ENCODE assay signal across 8 cellular contexts in genomic region chr10:35218339-35218955, GRCh38.
DNase-seq lines count a peak whose midpoint lies in the region; ATAC-seq and TF ChIP-seq lines count a peak whose summit lies in the region.

No MANE protein-coding gene starts in this region.

- no peaks in the 10 kb centered on the region for H3K27me3 Mint-ChIP-seq in activated T-helper 2 cell treated with anti-CD3 and anti-CD28 coated beads, Interferon-gamma antibody, Interleukin-2, Interleukin-4, amounts not matched to agents 10 μg/mL and 5 μg/mL and 100 μg/mL, durations not matched to agents 14 hours and 24 hours and 36 hours (ENCODE audit: low read depth)

- H4K20me1 ChIP-seq in osteoblast (ENCODE audit: insufficient read depth, low read length), result no peaks in the 10 kb centered on the region

- POLR2A ChIA-PET in RWPE1 (lab: Yijun Ruan, JAX; ENCODE audit: low non-redundant PET), result no interaction called here

- intact Hi-C loops in activated T-helper 2 cell treated with anti-CD3 and anti-CD28 coated beads, Interferon-gamma antibody, Interleukin-2, Interleukin-4, amounts not matched to agents 10 μg/mL and 5 μg/mL and 100 μg/mL, durations not matched to agents 14 hours and 24 hours and 36 hours (cut with micrococcal nuclease), result loop anchor here (1.0 to 2.0 kb wide), 6 partner anchors 10 to 224 kb away; no protein-coding TSS in a partner anchor
- intact Hi-C loops in testis (cut with DNase I; ENCODE audit: low total_unique reads), result no loop called here

- H3K27me3 ChIP-seq in osteoblast (ENCODE audit: insufficient read depth, low read length) (no peaks in the 10 kb centered on the region), testis (no peaks in the 10 kb centered on the region)

- no peak for TF ChIP-seq POLR2A in testis (IDR thresholded peaks at IDR 0.05)

- H3K4me1 Mint-ChIP-seq in activated T-helper 2 cell treated with anti-CD3 and anti-CD28 coated beads, Interferon-gamma antibody, Interleukin-2, Interleukin-4, amounts not matched to agents 10 μg/mL and 5 μg/mL and 100 μg/mL, durations not matched to agents 14 hours and 24 hours and 36 hours (ENCODE audit: low read depth), result peaks cover 62% of the 10 kb centered on the region

- H3K4me3 Mint-ChIP-seq in activated T-helper 2 cell treated with anti-CD3 and anti-CD28 coated beads, Interferon-gamma antibody, Interleukin-2, Interleukin-4, amounts not matched to agents 10 μg/mL and 5 μg/mL and 100 μg/mL, durations not matched to agents 14 hours and 24 hours and 36 hours (ENCODE audit: low read depth), result peak overlapping the region; percentile 66

- ATAC-seq in GM21723 (IDR thresholded peaks at IDR 0.05; ENCODE audit: unreplicated experiment), result peak; percentile 73

- peaks cover 2% of the 10 kb centered on the region for H3K4me1 ChIP-seq in osteoblast (ENCODE audit: insufficient read depth, low read length)
- no peaks in the 10 kb centered on the region for H3K4me1 ChIP-seq in testis

- H3K36me3 Mint-ChIP-seq in activated T-helper 2 cell treated with anti-CD3 and anti-CD28 coated beads, Interferon-gamma antibody, Interleukin-2, Interleukin-4, amounts not matched to agents 10 μg/mL and 5 μg/mL and 100 μg/mL, durations not matched to agents 14 hours and 24 hours and 36 hours (ENCODE audit: low read depth), result peaks cover 11% of the 10 kb centered on the region

- no peak overlapping the region for H3K27ac ChIP-seq in RWPE1
- H3K27ac ChIP-seq in osteoblast (ENCODE audit: low read depth, low read length), result no peak overlapping the region
- H3K27ac ChIP-seq in testis, result no peak overlapping the region

- H2AFZ ChIP-seq in osteoblast (ENCODE audit: low read length), result peak overlapping the region; percentile 71

- no peaks in the 10 kb centered on the region for H3K9me3 ChIP-seq in osteoblast (ENCODE audit: low read depth, low read length)
- H3K9me3 ChIP-seq in testis, result no peaks in the 10 kb centered on the region

- H3K36me3 ChIP-seq in osteoblast (ENCODE audit: insufficient read depth, low read length) (no peaks in the 10 kb centered on the region), testis (ENCODE audit: low read depth, missing control alignments) (no peaks in the 10 kb centered on the region)

- 37 to 48% methylated on average over 7 of the region's 7 CpGs for WGBS in testis, 2 donors

- H3K4me3 ChIP-seq in LNCaP clone FGC (ENCODE audit: low read depth, low read length), result no peak overlapping the region
- peak overlapping the region in 1 of 2 donors; percentile 15 for H3K4me3 ChIP-seq in foreskin fibroblast (ENCODE audit: low read depth in 1 of 2, low read length in 2 of 2)
- H3K4me3 ChIP-seq in osteoblast (ENCODE audit: insufficient read depth, low read length), result peak overlapping the region; percentile 46
- no peak overlapping the region for H3K4me3 ChIP-seq in testis

- H3K9me3 Mint-ChIP-seq in activated T-helper 2 cell treated with anti-CD3 and anti-CD28 coated beads, Interferon-gamma antibody, Interleukin-2, Interleukin-4, amounts not matched to agents 10 μg/mL and 5 μg/mL and 100 μg/mL, durations not matched to agents 14 hours and 24 hours and 36 hours, result no peaks in the 10 kb centered on the region

- TF ChIP-seq CTCF in LNCaP clone FGC (IDR thresholded peaks at IDR 0.05; ENCODE audit: control insufficient read depth, extremely low read depth, insufficient read depth), result peak; percentile 88
- peak; percentile 81 for TF ChIP-seq CTCF in RWPE1 (conservative IDR thresholded peaks at IDR 0.05; ENCODE audit: low read depth)
- TF ChIP-seq CTCF in foreskin fibroblast (IDR thresholded peaks at IDR 0.05; ENCODE audit: low read depth, low read length), result peak; percentile 68
- peak; percentile 87 for TF ChIP-seq CTCF in osteoblast (IDR thresholded peaks at IDR 0.05; ENCODE audit: extremely low read depth, low read depth, low read length)
- TF ChIP-seq CTCF in testis (IDR thresholded peaks at IDR 0.05), result peak; percentile 61 to 83 (median 76)

- peak; percentile 44 for DNase-seq in DMS79 (lab: John Stamatoyannopoulos, UW)
- DNase-seq in LNCaP clone FGC (ENCODE audit: low read depth), result peak; percentile 69
- peak; percentile 51 for DNase-seq in RWPE1 (ENCODE audit: low spot score)
- peak; percentile 78 for DNase-seq in activated T-helper 2 cell treated with anti-CD3 and anti-CD28 coated beads, Interferon-gamma antibody, Interleukin-2, Interleukin-4, amounts not matched to agents 10 μg/mL and 5 μg/mL and 100 μg/mL, durations not matched to agents 14 hours and 24 hours and 36 hours (ENCODE audit: low spot score)
- DNase-seq in foreskin fibroblast, result peak; percentile 74 to 92
- DNase-seq in osteoblast (ENCODE audit: insufficient read length, low spot score, missing footprints), result peak; percentile 85
- peak; percentile 94 for DNase-seq in testis

- CTCF ChIA-PET in RWPE1 (lab: Yijun Ruan, JAX), result interaction anchor here (0.6 to 1.7 kb wide), 4 partner anchors 9 to 222 kb away, joined by 3 to 6 read pairs (median 4); partner anchors contain the start of gene CREM

- peak overlapping the region; percentile 74 for H3K4me2 ChIP-seq in osteoblast (ENCODE audit: insufficient read depth, low read length)

- peak overlapping the region; percentile 97 for H3K27ac Mint-ChIP-seq in activated T-helper 2 cell treated with anti-CD3 and anti-CD28 coated beads, Interferon-gamma antibody, Interleukin-2, Interleukin-4, amounts not matched to agents 10 μg/mL and 5 μg/mL and 100 μg/mL, durations not matched to agents 14 hours and 24 hours and 36 hours

- no peaks in the 10 kb centered on the region for H3K79me2 ChIP-seq in osteoblast (ENCODE audit: insufficient read depth, low read length)

Comparison
In these comparisons a context has a peak if more than half of its experiments do, and no peak if none do; other contexts are left out.
1. DNase-seq: peak in every context shown above with its lines; median percentile 94 in testis; 85 in osteoblast; 83 in foreskin fibroblast; 78 in activated T-helper 2 cell treated with anti-CD3 and anti-CD28 coated beads, Interferon-gamma antibody, Interleukin-2, Interleukin-4, amounts not matched to agents 10 μg/mL and 5 μg/mL and 100 μg/mL, durations not matched to agents 14 hours and 24 hours and 36 hours; 69 in LNCaP clone FGC; 51 in RWPE1; 44 in DMS79.